8 cellular contexts compared by ENCODE assay signal in the genomic region with DNA sequence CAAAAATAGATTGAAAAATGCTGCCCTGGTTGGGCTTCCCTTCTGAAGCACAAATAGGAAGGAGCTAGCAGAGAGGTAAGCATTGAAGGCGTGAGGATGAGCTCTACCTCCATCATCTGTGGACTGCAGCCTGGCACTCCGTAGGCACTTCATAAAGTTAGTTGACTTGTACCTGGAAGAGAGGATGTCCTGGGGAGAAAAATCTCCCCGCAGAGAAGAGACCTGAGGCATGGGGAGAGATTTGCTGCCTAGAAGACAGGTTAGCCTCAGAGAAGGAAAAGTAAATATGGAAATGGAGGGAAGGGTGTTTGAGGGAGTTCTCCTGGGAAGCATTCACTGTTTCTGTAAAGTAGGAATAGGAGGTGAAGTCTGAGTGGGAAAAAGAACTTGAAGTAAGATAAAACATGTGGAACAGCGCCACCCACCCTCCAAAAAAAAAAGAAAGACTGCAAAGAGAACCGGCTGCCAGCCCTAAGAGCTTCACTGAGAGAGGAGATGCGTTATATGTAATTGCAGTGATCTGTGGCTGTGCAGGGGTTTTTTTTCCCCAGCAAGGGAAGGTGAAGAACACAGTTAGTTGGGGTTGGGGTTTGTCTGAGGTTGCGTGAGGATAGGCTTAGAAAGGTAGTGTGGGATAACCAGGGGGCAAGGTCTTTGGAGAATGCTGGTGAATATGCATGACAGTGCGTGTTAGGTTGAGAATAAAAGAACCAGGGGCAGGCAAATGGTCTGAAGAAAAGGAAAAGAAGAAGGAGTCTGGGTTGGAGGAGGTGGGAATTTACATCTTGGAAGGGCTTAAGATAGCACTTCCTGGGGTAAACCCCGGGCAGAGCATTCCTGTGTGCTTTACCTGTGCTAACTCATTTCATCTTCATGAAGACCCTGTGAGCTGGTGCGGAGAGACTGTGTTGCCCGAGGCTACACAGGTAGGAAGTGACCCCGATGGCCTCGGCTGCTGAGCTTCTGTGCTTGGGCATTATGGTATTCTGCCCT. TPM values are rescaled to one million over a fixed set of nuclear protein-coding genes. Genes with fewer than 3 reads are reported as not detected.
DNase-seq lines count a peak whose midpoint lies in the region; ATAC-seq, FAIRE-seq and TF ChIP-seq lines count a peak whose summit lies in the region.

No MANE protein-coding gene starts in this region.

- peaks cover 15% of the 10 kb centered on the region for H3K36me3 Mint-ChIP-seq in astrocyte (ENCODE audit: low read depth, unreplicated experiment)

- H3K27me3 Mint-ChIP-seq in astrocyte (ENCODE audit: low read depth, unreplicated experiment) = no peaks in the 10 kb centered on the region

- DNase-seq in AG09319 (ENCODE audit: extremely low read depth, low read depth) (no peak), HL-60 (ENCODE audit: low read depth in 1 of 2, low spot score in 1 of 2) (no peak), astrocyte (ENCODE audit: low read depth) (no peak), HepG2 (ENCODE audit: low spot score) (no peak), D341Med (ENCODE audit: low spot score) (no peak), NK-92 (lab: John Stamatoyannopoulos, UW; ENCODE audit: unreplicated experiment) (no peak), HEK293T (ENCODE audit: extremely low spot score) (no peak)

- H2AFZ ChIP-seq in astrocyte (ENCODE audit: low read depth, low read length) = no peak overlapping the region
- no peak overlapping the region for H2AFZ ChIP-seq in HepG2 (ENCODE audit: low read length)

- H3K4me2 ChIP-seq in astrocyte (ENCODE audit: low read length) = no peak overlapping the region
- no peak overlapping the region for H3K4me2 ChIP-seq in HepG2 (ENCODE audit: low read depth, low read length)

- H3K79me2 ChIP-seq in astrocyte (ENCODE audit: insufficient read depth, low read length) (peaks cover 89% of the 10 kb centered on the region), HepG2 (ENCODE audit: insufficient read depth, low read length) (peaks cover 75% of the 10 kb centered on the region)

- in situ Hi-C loops in HepG2 (cut with HindIII; ENCODE audit: extremely low pct_ligation_motif_present, low pct_unique_long_range_greater_than_20kb) = no loop called here

- peak overlapping the region; percentile 36 for H3K4me3 Mint-ChIP-seq in astrocyte (ENCODE audit: unreplicated experiment)

- no peak; the same call in 2 of the 3 replicates for ATAC-seq in HepG2
- ATAC-seq in HG02981 (IDR thresholded peaks at IDR 0.05; ENCODE audit: unreplicated experiment) = no peak

- no peak for TF ChIP-seq POLR2A in HepG2 (IDR thresholded peaks at IDR 0.05; ENCODE audit: insufficient read depth in 1 of 2, low read depth in 2 of 2, low read length in 2 of 2)

- TF ChIP-seq CTCF in AG09319 (IDR thresholded peaks at IDR 0.05; ENCODE audit: low read depth, low read length) (peak; percentile 37), HL-60 (IDR thresholded peaks at IDR 0.05; ENCODE audit: insufficient read depth, low read length) (peak; percentile 3), astrocyte (IDR thresholded peaks at IDR 0.05; ENCODE audit: insufficient read depth, low read depth, low read length) (peak; percentile 32), HepG2 (CRISPR knock-in tag; IDR thresholded peaks at IDR 0.05) (peak; percentile 28; the same call in 1 of the 2 replicates)

- H3K27ac Mint-ChIP-seq in astrocyte (ENCODE audit: unreplicated experiment) = peak overlapping the region; percentile 54

- no peak for TF ChIP-seq EP300 in HepG2 (IDR thresholded peaks at IDR 0.05; ENCODE audit: low read depth in 2 of 2, low read length in 2 of 2)
- no peak for TF ChIP-seq EP300 in HepG2 (CRISPR knock-in tag; IDR thresholded peaks at IDR 0.05; ENCODE audit: borderline replicate concordance)

- POLR2A ChIA-PET in HepG2 (lab: Yijun Ruan, JAX) (interaction anchor here (3.4 kb wide), 1 partner anchor 16 kb away, joined by 8 read pairs; a partner anchor contains a TSS), HEK293T (lab: Yijun Ruan, JAX) (interaction anchor here (1.1 to 1.2 kb wide), 2 partner anchors 16 to 149 kb away, joined by 3 to 6 read pairs; a partner anchor contains a TSS)

- BruUV-seq in HepG2 (replicated peaks; lab: Mats Ljungman, UMichigan) = no TSS peak

- no peaks in the 10 kb centered on the region for H3K9me3 Mint-ChIP-seq in astrocyte (ENCODE audit: unreplicated experiment)

- CTCF ChIA-PET in HepG2 (lab: Yijun Ruan, JAX; ENCODE audit: low intra/inter-chr PET ratio, low total read pairs) (no interaction called here), HEK293T (lab: Yijun Ruan, JAX) (interaction anchor here (0.6 to 1.5 kb wide), 15 partner anchors 9 to 663 kb away, joined by 3 to 4 read pairs (median 3); no protein-coding TSS in a partner anchor)

- WGBS in HepG2 (ENCODE audit: low lambda C conversion rate) = 89% methylated on average over 12 of the region's 13 CpGs

- peaks cover 48% of the 10 kb centered on the region for H3K4me1 Mint-ChIP-seq in astrocyte (ENCODE audit: low read depth, unreplicated experiment)

- H3K9ac ChIP-seq in astrocyte (ENCODE audit: low read length) = no peak overlapping the region
- H3K9ac ChIP-seq in HepG2 (ENCODE audit: insufficient read depth, low read depth, low read length) = no peak overlapping the region

- H3K27me3 ChIP-seq in HL-60 (ENCODE audit: insufficient read depth, poor library complexity, severe bottlenecking) = no peaks in the 10 kb centered on the region
- no peaks in the 10 kb centered on the region for H3K27me3 ChIP-seq in astrocyte (ENCODE audit: insufficient read depth, low read length)
- H3K27me3 ChIP-seq in HepG2 (ENCODE audit: control insufficient read depth in 1 of 2, insufficient read depth in 2 of 2, low read length in 2 of 2) = no peaks in the 10 kb centered on the region

- FAIRE-seq in astrocyte (lab: Jason Lieb, UNC) (no peak), HepG2 (lab: Jason Lieb, UNC) (no peak)

- H3K36me3 ChIP-seq in astrocyte (ENCODE audit: insufficient read depth, low read length) (no peaks in the 10 kb centered on the region), HepG2 (replicated peaks in 1 of 2; ENCODE audit: control insufficient read depth in 1 of 2, insufficient read depth in 2 of 2, low read length in 2 of 2) (peaks cover 0 to 1% of the 10 kb centered on the region in 2 experiments; a peak in 2 of 5 replicates)

- H3K4me3 ChIP-seq in HL-60 (replicated peaks; ENCODE audit: insufficient read depth, low read length) (no peak overlapping the region), astrocyte (ENCODE audit: insufficient read depth, low read depth, low read length) (no peak overlapping the region), HepG2 (replicated peaks in 1 of 3; ENCODE audit: insufficient read depth in 1 of 3, low read depth in 2 of 3, low read length in 3 of 3) (no peak overlapping the region)

- H4K20me1 ChIP-seq in astrocyte (ENCODE audit: insufficient read depth, low read length) (peaks cover 93% of the 10 kb centered on the region), HepG2 (ENCODE audit: insufficient read depth, low read length) (peaks cover 22% of the 10 kb centered on the region)

- H3K4me1 ChIP-seq in astrocyte (ENCODE audit: insufficient read depth, low read length) = peaks cover 22% of the 10 kb centered on the region
- peaks cover 27% of the 10 kb centered on the region for H3K4me1 ChIP-seq in HepG2 (ENCODE audit: insufficient read depth, low read length)

- H3K27ac ChIP-seq in HL-60 (replicated peaks) = no peak overlapping the region
- H3K27ac ChIP-seq in astrocyte (ENCODE audit: low read depth, low read length) = no peak overlapping the region
- no peak overlapping the region for H3K27ac ChIP-seq in HepG2 (ENCODE audit: extremely low read length, insufficient read depth, low read length)

- no peaks in the 10 kb centered on the region for H3K9me3 ChIP-seq in astrocyte (ENCODE audit: insufficient read depth, low read depth, low read length)
- H3K9me3 ChIP-seq in HepG2 (ENCODE audit: low read length) = no peaks in the 10 kb centered on the region

- no peak for TF ChIP-seq RAD21 in HepG2 (CRISPR knock-in tag; IDR thresholded peaks at IDR 0.05)

- intact Hi-C loops in HepG2 (cut with micrococcal nuclease; ENCODE audit: unreplicated experiment) = no loop called here

TF ChIP-seq in HepG2, 621 proteins besides CTCF, POLR2A, EP300 and RAD21:
- TF ChIP-seq SMC3 (IDR thresholded peaks at IDR 0.05; ENCODE audit: low read length) (peak; percentile 39; the same call in 1 of the 2 replicates), SALL2 (CRISPR knock-in tag; IDR thresholded peaks at IDR 0.05) (no peak), STAG1 (CRISPR knock-in tag; IDR thresholded peaks at IDR 0.05) (peak; percentile 31)

TF ChIP-seq in HEK293T, 16 proteins besides CTCF, POLR2A, EP300 and RAD21:
- no peak for TF ChIP-seq ARNT (IDR thresholded peaks at IDR 0.05)
- no peak for TF ChIP-seq TARDBP (IDR thresholded peaks at IDR 0.05)

RNA-seq across cellular contexts. Expression of a gene that starts 16.0 kb away (rescaled TPM):
- total RNA-seq in astrocyte = 45.2 and 51.2 TPM in 2 replicates
- 13.2 and 17.2 TPM in 2 replicates for total RNA-seq in HepG2 (2016; rRNA removed; fragmentation: Illumina TruSeq; extraction: Trizol)
- 9.8 and 11.9 TPM in 2 replicates for total RNA-seq in HepG2 (2016; cell fraction: cytosol; rRNA removed; fragmentation: Illumina TruSeq; extraction: Trizol; ENCODE audit: low read depth)
- 13.4 and 14.9 TPM in 2 replicates for total RNA-seq in HepG2 (2016; cell fraction: insoluble cytoplasmic fraction; rRNA removed; fragmentation: Illumina TruSeq; extraction: Trizol)
- total RNA-seq in HepG2 (2016; cell fraction: membrane; rRNA removed; fragmentation: Illumina TruSeq; extraction: Trizol) = 3.7 and 4.3 TPM in 2 replicates
- total RNA-seq in HepG2 (2016; cell fraction: nucleus; rRNA removed; fragmentation: Illumina TruSeq; extraction: Trizol) = 17.3 and 19.4 TPM in 2 replicates
- polyA plus RNA-seq in HepG2 (2011; rRNA removed) = 6.8 and 8.9 TPM in 2 replicates
- 4.5 and 5.0 TPM in 2 replicates for polyA plus RNA-seq in HepG2 (2011; cell fraction: cytosol; rRNA removed)
- 13.3 and 14.7 TPM in 2 replicates for polyA plus RNA-seq in HepG2 (2011; cell fraction: nucleus; rRNA removed)
- polyA plus RNA-seq in HepG2 (2012) = 3.3 and 5.0 TPM in 2 replicates
- polyA plus RNA-seq in HepG2 (2016; cell fraction: cytosol; fragmentation: Illumina TruSeq; extraction: Trizol; ENCODE audit: low read depth) = 0.23 and 0.31 TPM in 2 replicates
- 4.7 and 5.5 TPM in 2 replicates for polyA plus RNA-seq in HepG2 (2016; cell fraction: insoluble cytoplasmic fraction; fragmentation: Illumina TruSeq; extraction: Trizol; ENCODE audit: low read depth)
- polyA plus RNA-seq in HepG2 (2016; cell fraction: membrane; fragmentation: Illumina TruSeq; extraction: Trizol; ENCODE audit: low read depth) = 0.50 and 0.70 TPM in 2 replicates
- 6.7 and 7.1 TPM in 2 replicates for polyA plus RNA-seq in HepG2 (2016; cell fraction: nucleus; fragmentation: Illumina TruSeq; extraction: Trizol; ENCODE audit: insufficient read depth, low read depth)
- 23.8 and 31.4 TPM in 2 replicates for polyA minus RNA-seq in HepG2 (2011; rRNA and poly(A)+ RNA removed; ENCODE audit: low replicate concordance)
- 11.6 and 14.5 TPM in 2 replicates for polyA minus RNA-seq in HepG2 (2011; cell fraction: cytosol; rRNA and poly(A)+ RNA removed)
- 53.3 and 57.9 TPM in 2 replicates for polyA minus RNA-seq in HepG2 (2011; cell fraction: nucleus; rRNA and poly(A)+ RNA removed)
